Comparison of ENCODE assay signal across 32 cellular contexts in genomic region chr9:127384901-127385300, GRCh38. TPM values are rescaled to one million over a fixed set of nuclear protein-coding genes. Genes with fewer than 3 reads are reported as not detected.
DNase-seq lines count a peak whose midpoint lies in the region; ATAC-seq and TF ChIP-seq lines count a peak whose summit lies in the region.
"Had no signal": no experiment of that assay in that cellular context is flagged by ENCODE, and none has a peak within 500 bp of the region (broad histone marks: within the 10 kb centered on the region; RNA-seq: fewer than 3 reads in every experiment).

No MANE protein-coding gene starts in this region.

- H3K27ac Mint-ChIP-seq in H9 = peak overlapping the region in 1 of 3 experiments; percentile 81; a peak in 1 of 7 replicates
- H3K27ac Mint-ChIP-seq: activated naive CD4-positive, alpha-beta T cell treated with anti-CD3 and anti-CD28 coated beads, Interleukin-2, amount 10 ng/mL, durations not matched to agents 7 days and 5 days; activated T-helper 1 cell treated with anti-CD3 and anti-CD28 coated beads, Interleukin-12 subunit alpha, Interleukin-12 subunit beta, Interleukin-2, Interleukin-4 antibody, amounts not matched to agents 30 ng/mL and 10 ng/mL and 1 ng/mL, durations not matched to agents 14 hours and 24 hours and 36 hours; IgD-negative memory B cell; memory B cell; stimulated activated effector memory CD8-positive, alpha-beta T cell treated with anti-CD3 and anti-CD28 coated beads, Interleukin-12 subunit alpha, Interleukin-12 subunit beta, amount 100 ng/mL, for 72 hours had no signal

- peaks cover 10 to 16% of the 10 kb centered on the region in 2 experiments for H3K4me1 Mint-ChIP-seq in H9

- no peak overlapping the region for H3K27ac ChIP-seq in H9 (ENCODE audit: insufficient read length, low read depth, low read length)
- H3K27ac ChIP-seq in WERI-Rb-1 = no peak overlapping the region
- no peak overlapping the region for H3K27ac ChIP-seq in sigmoid colon
- H3K27ac ChIP-seq: adrenal gland, body of pancreas, left lung, neutrophil, psoas muscle, SJCRH30 had no signal

- H3K14ac ChIP-seq in H9 (ENCODE audit: insufficient read depth, low read length) = no peak overlapping the region

- no peak overlapping the region for H4K5ac ChIP-seq in H9 (ENCODE audit: insufficient read length, low read depth, low read length)

- H4K20me1 ChIP-seq in H9 (ENCODE audit: control insufficient read depth, insufficient read depth, insufficient read length) = no peaks in the 10 kb centered on the region

- no peak overlapping the region for H2BK5ac ChIP-seq in H9 (ENCODE audit: insufficient read length, low read length)

- no peak overlapping the region for H3T11ph ChIP-seq in H9 (ENCODE audit: low read length)

- H2BK120ac ChIP-seq in H9 (ENCODE audit: low read depth, low read length, poor library complexity, severe bottlenecking) = no peak overlapping the region

- H3K4ac ChIP-seq in H9 (ENCODE audit: low read depth, low read length) = no peak overlapping the region

- H2AK5ac ChIP-seq in H9 (ENCODE audit: insufficient read length, low read length) = no peak overlapping the region

- ATAC-seq in GM19463 (IDR thresholded peaks at IDR 0.05; ENCODE audit: unreplicated experiment) = no peak
- ATAC-seq in SK-N-SH treated with all-trans-retinoic acid at 6 μM for 48 hours = no peak
- ATAC-seq: body of pancreas; left lung; psoas muscle; sciatic nerve; stimulated activated effector memory CD8-positive, alpha-beta T cell treated with anti-CD3 and anti-CD28 coated beads, Interleukin-12 subunit alpha, Interleukin-12 subunit beta, amount 100 ng/mL, for 72 hours had no signal

- no CpG with 5 or more reads among the region's 13 CpGs for WGBS in H9 (ENCODE audit: extremely low coverage, insufficient read length, low lambda C conversion rate)
- WGBS in sigmoid colon, 2 donors = 93 to 95% methylated on average over 13 of the region's 13 CpGs

- TF ChIP-seq POLR2A in sigmoid colon (IDR thresholded peaks at IDR 0.05) = no peak

- peak; percentile 47 for TF ChIP-seq CTCF in H9 (conservative IDR thresholded peaks at IDR 0.05)
- TF ChIP-seq CTCF in WERI-Rb-1 (IDR thresholded peaks at IDR 0.05; ENCODE audit: low read depth, low read length) = peak; percentile 47
- no peak for TF ChIP-seq CTCF in sigmoid colon (IDR thresholded peaks at IDR 0.05)

- H3K4me3 ChIP-seq in WERI-Rb-1 (ENCODE audit: low read depth, low read length) (no peak overlapping the region), sigmoid colon (no peak overlapping the region)
- H3K4me3 ChIP-seq: adrenal gland, body of pancreas, left lung, psoas muscle, SJCRH30 had no signal

- no peaks in the 10 kb centered on the region for H3K23me2 ChIP-seq in H9 (ENCODE audit: insufficient read length, low read depth, low read length, poor library complexity, severe bottlenecking)

- no peak overlapping the region for H3K23ac ChIP-seq in H9 (ENCODE audit: insufficient read length, low read depth, low read length)

- H3K4me3 Mint-ChIP-seq in H9 = no peak overlapping the region
- H3K4me3 Mint-ChIP-seq: activated naive CD4-positive, alpha-beta T cell treated with anti-CD3 and anti-CD28 coated beads, Interleukin-2, amount 10 ng/mL, durations not matched to agents 7 days and 5 days; activated T-helper 1 cell treated with anti-CD3 and anti-CD28 coated beads, Interleukin-12 subunit alpha, Interleukin-12 subunit beta, Interleukin-2, Interleukin-4 antibody, amounts not matched to agents 30 ng/mL and 10 ng/mL and 1 ng/mL, durations not matched to agents 14 hours and 24 hours and 36 hours; IgD-negative memory B cell; memory B cell; stimulated activated effector memory CD8-positive, alpha-beta T cell treated with anti-CD3 and anti-CD28 coated beads, Interleukin-12 subunit alpha, Interleukin-12 subunit beta, amount 100 ng/mL, for 72 hours had no signal

- no peaks in the 10 kb centered on the region; the same call in 1 of the 2 replicates for H3K4me1 ChIP-seq in H9 (ENCODE audit: insufficient read depth, low read length)
- H3K4me1 ChIP-seq in sigmoid colon = peaks cover 0 to 15% (median 13%) of the 10 kb centered on the region in 4 donors
- H3K4me1 ChIP-seq: body of pancreas, psoas muscle had no signal

- no peak overlapping the region for H2BK12ac ChIP-seq in H9 (ENCODE audit: insufficient read length, low read depth, low read length)

- DNase-seq in H9 (no peak), WERI-Rb-1 (peak; percentile 35), iPS-NIHi11 (ENCODE audit: low spot score) (peak; percentile 41), sigmoid colon (peak; percentile 54), GF-D8 (lab: John Stamatoyannopoulos, UW) (no peak)
- no peak for DNase-seq in activated CD4-positive, alpha-beta T cell treated with anti-CD3 and anti-CD28 coated beads, Interleukin-2, amount 50 U/mL, for 48 hours
- DNase-seq: activated CD4-positive, alpha-beta T cell treated with anti-CD3 and anti-CD28 coated beads, Interleukin-2, amount 50 U/mL, for 1 hour; activated naive CD4-positive, alpha-beta T cell treated with anti-CD3 and anti-CD28 coated beads, Interleukin-2, amount 10 ng/mL, durations not matched to agents 7 days and 5 days; body of pancreas; C1 segment of cervical spinal cord; cerebellar nuclear complex; COR-L47; effector CD4-positive, alpha-beta T cell; islet precursor cell; left lung; NCI-H1092; NCI-H1694 treated with DMSO at 0.1 percent for 48 hours; NCI-H446 treated with DMSO at 0.1 percent for 48 hours; psoas muscle; SJCRH30; stimulated activated CD4-positive, alpha-beta T cell treated with anti-CD3 and anti-CD28 coated beads, Interleukin-15, amount 100 ng/mL, for 24 hours; substantia nigra; T-helper 9 cell had no signal

- H3K9me3 ChIP-seq in H9 (ENCODE audit: control insufficient read depth, low read depth, low read length) (no peaks in the 10 kb centered on the region), WERI-Rb-1 (ENCODE audit: severe bottlenecking) (no peaks in the 10 kb centered on the region), sigmoid colon (no peaks in the 10 kb centered on the region)
- H3K9me3 ChIP-seq: adrenal gland, body of pancreas, left lung, neutrophil, psoas muscle had no signal

- no peaks in the 10 kb centered on the region; a peak in 1 of 7 replicates for H3K36me3 Mint-ChIP-seq in H9 (ENCODE audit: insufficient read depth in 1 of 3, low read depth in 3 of 3)
- H3K36me3 Mint-ChIP-seq: activated naive CD4-positive, alpha-beta T cell treated with anti-CD3 and anti-CD28 coated beads, Interleukin-2, amount 10 ng/mL, durations not matched to agents 7 days and 5 days; IgD-negative memory B cell; memory B cell; stimulated activated effector memory CD8-positive, alpha-beta T cell treated with anti-CD3 and anti-CD28 coated beads, Interleukin-12 subunit alpha, Interleukin-12 subunit beta, amount 100 ng/mL, for 72 hours had no signal

- H3K27me3 ChIP-seq in H9 (ENCODE audit: insufficient read depth, low read length) = 0 out of 2 replicates have a peak, but pooled peaks cover 2% of the 10 kb centered on the region
- H3K27me3 ChIP-seq in WERI-Rb-1 (ENCODE audit: insufficient read depth, low read depth, severe bottlenecking) = no peaks in the 10 kb centered on the region
- no peaks in the 10 kb centered on the region for H3K27me3 ChIP-seq in sigmoid colon
- H3K27me3 ChIP-seq: adrenal gland, body of pancreas, left lung, neutrophil, SJCRH30 had no signal

- no peak for TF ChIP-seq EP300 in sigmoid colon (IDR thresholded peaks at IDR 0.05)

- H3K9ac ChIP-seq in H9 (ENCODE audit: extremely low read depth, insufficient read length, low read length) = no peak overlapping the region

- peaks cover 0 to 6% of the 10 kb centered on the region in 2 experiments; a peak in 1 of 5 replicates for H3K9me3 Mint-ChIP-seq in H9
- H3K9me3 Mint-ChIP-seq: activated naive CD4-positive, alpha-beta T cell treated with anti-CD3 and anti-CD28 coated beads, Interleukin-2, amount 10 ng/mL, durations not matched to agents 7 days and 5 days; stimulated activated effector memory CD8-positive, alpha-beta T cell treated with anti-CD3 and anti-CD28 coated beads, Interleukin-12 subunit alpha, Interleukin-12 subunit beta, amount 100 ng/mL, for 72 hours had no signal

- no peak overlapping the region for H4K91ac ChIP-seq in H9 (ENCODE audit: insufficient read length, low read depth, low read length)

- H3K18ac ChIP-seq in H9 (ENCODE audit: insufficient read length, low read depth, low read length) = no peak overlapping the region

- no peak overlapping the region for H4K8ac ChIP-seq in H9 (replicated peaks; ENCODE audit: insufficient read length, low read depth, low read length)

- no peaks in the 10 kb centered on the region for H3K79me1 ChIP-seq in H9 (ENCODE audit: insufficient read depth, low read depth, low read length, poor library complexity, severe bottlenecking)

- no peak overlapping the region for H3K56ac ChIP-seq in H9 (ENCODE audit: insufficient read length, low read depth, low read length)

- H2AFZ ChIP-seq in H9 (ENCODE audit: low read length) = no peak overlapping the region

- peaks cover 15% of the 10 kb centered on the region; the same call in 1 of the 2 replicates for H3K27me3 Mint-ChIP-seq in H9 (ENCODE audit: low read depth)

- H3K36me3 ChIP-seq in WERI-Rb-1 (no peaks in the 10 kb centered on the region; the same call in 1 of the 2 replicates), sigmoid colon (no peaks in the 10 kb centered on the region)
- H3K36me3 ChIP-seq: adrenal gland, left lung, neutrophil, SJCRH30 had no signal

- intact Hi-C loops in sigmoid colon (cut with DNase I) = no loop called here

- no peak overlapping the region for H2BK20ac ChIP-seq in H9 (ENCODE audit: low read depth, low read length, poor library complexity, severe bottlenecking)

- H3K4me2 ChIP-seq in H9 (ENCODE audit: insufficient read depth, insufficient read length, low read length) = no peak overlapping the region

- no peaks in the 10 kb centered on the region for H3K79me2 ChIP-seq in H9 (ENCODE audit: insufficient read depth, low read length)

- no peak overlapping the region for H2BK15ac ChIP-seq in H9 (ENCODE audit: low read depth, low read length)

TF ChIP-seq in SK-N-SH treated with all-trans-retinoic acid at 6 μM for 48 hours, 23 proteins besides CTCF, POLR2A, EP300 and RAD21 (continues in another document):
- TF ChIP-seq, protein P1, sequence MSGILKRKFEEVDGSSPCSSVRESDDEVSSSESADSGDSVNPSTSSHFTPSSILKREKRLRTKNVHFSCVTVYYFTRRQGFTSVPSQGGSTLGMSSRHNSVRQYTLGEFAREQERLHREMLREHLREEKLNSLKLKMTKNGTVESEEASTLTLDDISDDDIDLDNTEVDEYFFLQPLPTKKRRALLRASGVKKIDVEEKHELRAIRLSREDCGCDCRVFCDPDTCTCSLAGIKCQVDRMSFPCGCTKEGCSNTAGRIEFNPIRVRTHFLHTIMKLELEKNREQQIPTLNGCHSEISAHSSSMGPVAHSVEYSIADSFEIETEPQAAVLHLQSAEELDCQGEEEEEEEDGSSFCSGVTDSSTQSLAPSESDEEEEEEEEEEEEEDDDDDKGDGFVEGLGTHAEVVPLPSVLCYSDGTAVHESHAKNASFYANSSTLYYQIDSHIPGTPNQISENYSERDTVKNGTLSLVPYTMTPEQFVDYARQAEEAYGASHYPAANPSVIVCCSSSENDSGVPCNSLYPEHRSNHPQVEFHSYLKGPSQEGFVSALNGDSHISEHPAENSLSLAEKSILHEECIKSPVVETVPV (CRISPR knock-in tag; IDR thresholded peaks at IDR 0.05) = no peak

RNA-seq across cellular contexts. Expression of gene SLC2A8, which starts 12.1 kb away (rescaled TPM):
- total RNA-seq in H9 (2021) (38.3 and 38.4 TPM in 2 replicates), sigmoid colon (10 to 100 TPM; 45.1 to 68.7 (median 64.4) TPM)
- 10 to 100 TPM in 2 of 3 donors, 1 to 10 TPM in 1; 7.2 to 19.3 (median 11.8) TPM for polyA plus RNA-seq in sigmoid colon

RNA-seq across cellular contexts. Expression of gene ZNF79, which starts 39.3 kb away (rescaled TPM):
- total RNA-seq in H9 (2021) (11.5 TPM in 2 replicates), sigmoid colon (10 to 100 TPM; 10.9 to 14.6 (median 13.9) TPM)
- 1 to 10 TPM in 2 of 3 donors, under 1 TPM in 1; 0.60 to 3.5 (median 2.3) TPM for polyA plus RNA-seq in sigmoid colon

Comparison
In these comparisons a context has a peak if more than half of its experiments do, and no peak if none do; other contexts are left out.
1. DNase-seq: peak in WERI-Rb-1 (single experiment), iPS-NIHi11 (single experiment) and sigmoid colon (single experiment); none in H9 (single experiment), GF-D8 (single experiment) and activated CD4-positive, alpha-beta T cell treated with anti-CD3 and anti-CD28 coated beads, Interleukin-2, amount 50 U/mL, for 48 hours (0 of 2).
2. CTCF ChIP-seq: peak in H9 (single experiment) and WERI-Rb-1 (single experiment); none in sigmoid colon (0 of 4).